Comparison of ENCODE assay signal across 31 cellular contexts in genomic region chr22:26724414-26724813, GRCh38.
"Had no signal": no experiment of that assay in that cellular context is flagged by ENCODE, and none has a peak within 500 bp of the region (broad histone marks: within the 10 kb centered on the region; RNA-seq: fewer than 3 reads in every experiment).

No MANE protein-coding gene starts in this region.

- H3K4me3 Mint-ChIP-seq: activated CD4-positive, alpha-beta memory T cell treated with anti-CD3 and anti-CD28 coated beads for 36 hours; activated CD4-positive, alpha-beta T cell treated with anti-CD3 and anti-CD28 coated beads, Interleukin-2, amount 10 ng/mL, durations not matched to agents 7 days and 5 days; activated naive CD4-positive, alpha-beta T cell treated with anti-CD3 and anti-CD28 coated beads, Interleukin-2, amount 10 ng/mL, durations not matched to agents 7 days and 5 days; activated naive CD8-positive, alpha-beta T cell treated with anti-CD3 and anti-CD28 coated beads for 36 hours; T-helper 2 cell treated with Interferon-gamma antibody and Interleukin-4, amounts not matched to agents 5 μg/mL and 100 μg/mL, for 36 hours had no signal

- H3K4me1 Mint-ChIP-seq: activated CD4-positive, alpha-beta T cell treated with anti-CD3 and anti-CD28 coated beads, Interleukin-2, amount 10 ng/mL, durations not matched to agents 7 days and 5 days; activated naive CD4-positive, alpha-beta T cell treated with anti-CD3 and anti-CD28 coated beads, Interleukin-2, amount 10 ng/mL, durations not matched to agents 7 days and 5 days had no signal

- H3K9me3 Mint-ChIP-seq: activated CD4-positive, alpha-beta memory T cell treated with anti-CD3 and anti-CD28 coated beads for 36 hours; activated CD4-positive, alpha-beta T cell treated with anti-CD3 and anti-CD28 coated beads, Interleukin-2, amount 10 ng/mL, durations not matched to agents 7 days and 5 days; activated naive CD4-positive, alpha-beta T cell treated with anti-CD3 and anti-CD28 coated beads, Interleukin-2, amount 10 ng/mL, durations not matched to agents 7 days and 5 days; activated naive CD8-positive, alpha-beta T cell treated with anti-CD3 and anti-CD28 coated beads for 36 hours; activated T-helper 2 cell treated with anti-CD3 and anti-CD28 coated beads, Interferon-gamma antibody, Interleukin-2, Interleukin-4, amounts not matched to agents 10 μg/mL and 5 μg/mL and 100 μg/mL, durations not matched to agents 14 hours and 24 hours and 36 hours; T-helper 2 cell treated with Interferon-gamma antibody and Interleukin-4, amounts not matched to agents 5 μg/mL and 100 μg/mL, for 36 hours had no signal

- H3K27ac ChIP-seq: brain microvascular endothelial cell, cardiac muscle cell, Peyer's patch, RWPE1, SJCRH30 had no signal

- FAIRE-seq: colon had no signal

- H3K4me1 ChIP-seq: Peyer's patch had no signal

- H3K27me3 Mint-ChIP-seq: activated CD4-positive, alpha-beta memory T cell treated with anti-CD3 and anti-CD28 coated beads for 36 hours; activated CD4-positive, alpha-beta T cell treated with anti-CD3 and anti-CD28 coated beads, Interleukin-2, amount 10 ng/mL, durations not matched to agents 7 days and 5 days; activated naive CD4-positive, alpha-beta T cell treated with anti-CD3 and anti-CD28 coated beads, Interleukin-2, amount 10 ng/mL, durations not matched to agents 7 days and 5 days; activated naive CD8-positive, alpha-beta T cell treated with anti-CD3 and anti-CD28 coated beads for 36 hours had no signal

- H3K9me3 ChIP-seq: MG63, Peyer's patch, SJCRH30, SK-N-SH had no signal

- H3K36me3 ChIP-seq: brain microvascular endothelial cell, cardiac muscle cell, MG63 had no signal

- H3K27me3 ChIP-seq: brain microvascular endothelial cell, cardiac muscle cell, MG63, Peyer's patch, SJCRH30 had no signal

- H3K27ac Mint-ChIP-seq: activated CD4-positive, alpha-beta memory T cell treated with anti-CD3 and anti-CD28 coated beads for 36 hours; activated CD4-positive, alpha-beta T cell treated with anti-CD3 and anti-CD28 coated beads, Interleukin-2, amount 10 ng/mL, durations not matched to agents 7 days and 5 days; activated naive CD4-positive, alpha-beta T cell treated with anti-CD3 and anti-CD28 coated beads, Interleukin-2, amount 10 ng/mL, durations not matched to agents 7 days and 5 days; activated naive CD8-positive, alpha-beta T cell treated with anti-CD3 and anti-CD28 coated beads for 36 hours; activated T-helper 2 cell treated with anti-CD3 and anti-CD28 coated beads, Interferon-gamma antibody, Interleukin-2, Interleukin-4, amounts not matched to agents 10 μg/mL and 5 μg/mL and 100 μg/mL, durations not matched to agents 14 hours and 24 hours and 36 hours; T-helper 2 cell treated with Interferon-gamma antibody and Interleukin-4, amounts not matched to agents 5 μg/mL and 100 μg/mL, for 36 hours had no signal

- H3K4me3 ChIP-seq: cardiac muscle cell, MG63, Peyer's patch, SJCRH30 had no signal

- DNase-seq: activated CD4-positive, alpha-beta memory T cell treated with anti-CD3 and anti-CD28 coated beads for 36 hours; activated CD4-positive, alpha-beta T cell treated with anti-CD3 and anti-CD28 coated beads for 1 hour; activated CD4-positive, alpha-beta T cell treated with anti-CD3 and anti-CD28 coated beads, Interleukin-2, amount 10 ng/mL, durations not matched to agents 7 days and 5 days; activated CD8-positive, alpha-beta memory T cell treated with anti-CD3 and anti-CD28 coated beads for 24 hours; activated gamma-delta T cell treated with Interleukin-2 at 50 U/mL for 16 hours; activated naive CD4-positive, alpha-beta T cell treated with anti-CD3 and anti-CD28 coated beads, Interleukin-2, amount 10 ng/mL, durations not matched to agents 7 days and 5 days; activated naive CD8-positive, alpha-beta T cell treated with anti-CD3 and anti-CD28 coated beads for 36 hours; activated T-cell treated with anti-CD3 and anti-CD28 coated beads, Interleukin-2, amount 50 U/mL, for 48 hours; brain microvascular endothelial cell; cerebellar nuclear complex; MG63; MV-4-11; NCI-H1105; NCI-H1436; NCI-H1694 treated with DMSO at 0.1 percent for 48 hours; NCI-H2029 treated with DMSO at 0.1 percent for 48 hours; NCI-H345; NCI-H510A; NCI-H526 treated with DMSO at 0.1 percent for 48 hours; NCI-H82; NK-92 treated with Interleukin-12 subunit alpha and Interleukin-12 subunit beta, amount 100 ng/mL, for 24 hours; Peyer's patch; Right ventricle myocardium superior; SJCRH30; SK-N-SH; T-helper 1 cell had no signal
